Comparison of ENCODE assay signal across 9 cellular contexts in the genomic region with DNA sequence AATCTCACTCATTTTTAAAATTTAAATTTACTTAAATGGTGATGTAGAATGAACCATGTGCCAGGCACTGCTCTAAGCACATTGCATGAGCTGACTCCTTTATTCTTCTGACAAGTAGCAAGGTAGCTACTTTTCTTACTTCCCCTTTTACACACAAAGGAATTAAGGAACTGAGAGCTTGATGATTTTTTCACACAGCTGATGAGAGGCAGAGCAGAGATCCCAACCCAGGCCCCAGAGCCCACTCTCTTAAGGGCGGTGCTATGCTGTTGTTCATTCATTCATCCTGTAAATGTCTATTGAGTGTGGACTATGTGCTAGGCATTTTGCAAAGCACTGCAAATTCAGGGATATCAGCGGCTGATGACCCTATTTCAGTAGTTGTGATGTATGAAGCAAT. TPM values are rescaled to one million over a fixed set of nuclear protein-coding genes. Genes with fewer than 3 reads are reported as not detected.
DNase-seq lines count a peak whose midpoint lies in the region; ATAC-seq and TF ChIP-seq lines count a peak whose summit lies in the region.
"Had no signal": no experiment of that assay in that cellular context is flagged by ENCODE, and none has a peak within 500 bp of the region (broad histone marks: within the 10 kb centered on the region; RNA-seq: fewer than 3 reads in every experiment).

No MANE protein-coding gene starts in this region.

- peak overlapping the region; percentile 52 for H3K4me2 ChIP-seq in OCI-LY3 (ENCODE audit: low read length)

- in situ Hi-C loops in ACHN (cut with HindIII; ENCODE audit: low pct_ligation_motif_present, low pct_unique_long_range_greater_than_20kb, low sequenced_read_pairs): no loop called here

- no peak for TF ChIP-seq CTCF in OCI-LY3 (IDR thresholded peaks at IDR 0.05; ENCODE audit: low read depth, low read length)

- DNase-seq in ACHN (no peak), H7 (no peak), GOT3 (lab: John Stamatoyannopoulos, UW) (no peak)
- DNase-seq in activated CD4-positive, alpha-beta T cell treated with anti-CD3 and anti-CD28 coated beads, Interleukin-2, amount 50 U/mL, for 4 hours: no peak
- DNase-seq: NCI-H1417 treated with DMSO at 0.1 percent for 48 hours had no signal

- ATAC-seq in GM19372 (IDR thresholded peaks at IDR 0.05; ENCODE audit: low read depth, unreplicated experiment) (peak; percentile 96), HG03025 (IDR thresholded peaks at IDR 0.05; ENCODE audit: low FRiP score, unreplicated experiment) (peak; percentile 61)

- peaks cover 3% of the 10 kb centered on the region; the same call in 1 of the 2 replicates for H4K20me1 ChIP-seq in OCI-LY3 (ENCODE audit: insufficient read depth, low read length)

- H3K36me3 ChIP-seq in OCI-LY3 (replicated peaks; ENCODE audit: low read depth, low read length): peaks cover 3% of the 10 kb centered on the region
- no peaks in the 10 kb centered on the region for H3K36me3 ChIP-seq in H7 (replicated peaks; ENCODE audit: control insufficient read depth, insufficient read depth, low read length)

- no peak overlapping the region for H2AFZ ChIP-seq in OCI-LY3 (ENCODE audit: low read depth, low read length)

- H3K4me1 ChIP-seq in OCI-LY3 (ENCODE audit: low read length): peaks cover 19% of the 10 kb centered on the region

- H3K27me3 ChIP-seq in OCI-LY3 (ENCODE audit: low read depth, low read length): peaks cover 19% of the 10 kb centered on the region
- no peaks in the 10 kb centered on the region for H3K27me3 ChIP-seq in H7 (ENCODE audit: control insufficient read depth, insufficient read depth, low read length)

- H3K9ac ChIP-seq in OCI-LY3 (ENCODE audit: low read length): no peak overlapping the region

- no peak overlapping the region for H3K4me3 ChIP-seq in OCI-LY3 (ENCODE audit: low read length)
- no peak overlapping the region for H3K4me3 ChIP-seq in H7 (ENCODE audit: insufficient read depth, low read depth, low read length)

- H3K9me3 ChIP-seq in OCI-LY3 (ENCODE audit: insufficient read depth, low read length): no peaks in the 10 kb centered on the region

- H3K27ac ChIP-seq in OCI-LY3 (ENCODE audit: low read length) (peak overlapping the region; percentile 44), temporal lobe (ENCODE audit: low read depth, low read length) (peak overlapping the region; percentile 69)

- no peaks in the 10 kb centered on the region for H3K79me2 ChIP-seq in OCI-LY3 (ENCODE audit: low read length)

RNA-seq across cellular contexts. Expression of gene SEC14L5, which starts 17.9 kb away (rescaled TPM):
- total RNA-seq in temporal lobe: 0.49 TPM
- 2.1 and 2.4 TPM in 2 replicates for total RNA-seq in H7 (2014; rRNA removed; shearing (Covaris generic))

RNA-seq across cellular contexts. Expression of gene PPL, which starts 39.1 kb away (rescaled TPM):
- total RNA-seq in temporal lobe: 0.49 TPM
- 9.2 and 10.2 TPM in 2 replicates for total RNA-seq in H7 (2014; rRNA removed; shearing (Covaris generic))

RNA-seq across cellular contexts. Expression of gene NAGPA, which starts 57.7 kb away (rescaled TPM):
- total RNA-seq in temporal lobe: 8.6 TPM
- total RNA-seq in H7 (2014; rRNA removed; shearing (Covaris generic)): 11.9 and 12.7 TPM in 2 replicates
